Comparison of ENCODE assay signal across 22 cellular contexts in the genomic region with DNA sequence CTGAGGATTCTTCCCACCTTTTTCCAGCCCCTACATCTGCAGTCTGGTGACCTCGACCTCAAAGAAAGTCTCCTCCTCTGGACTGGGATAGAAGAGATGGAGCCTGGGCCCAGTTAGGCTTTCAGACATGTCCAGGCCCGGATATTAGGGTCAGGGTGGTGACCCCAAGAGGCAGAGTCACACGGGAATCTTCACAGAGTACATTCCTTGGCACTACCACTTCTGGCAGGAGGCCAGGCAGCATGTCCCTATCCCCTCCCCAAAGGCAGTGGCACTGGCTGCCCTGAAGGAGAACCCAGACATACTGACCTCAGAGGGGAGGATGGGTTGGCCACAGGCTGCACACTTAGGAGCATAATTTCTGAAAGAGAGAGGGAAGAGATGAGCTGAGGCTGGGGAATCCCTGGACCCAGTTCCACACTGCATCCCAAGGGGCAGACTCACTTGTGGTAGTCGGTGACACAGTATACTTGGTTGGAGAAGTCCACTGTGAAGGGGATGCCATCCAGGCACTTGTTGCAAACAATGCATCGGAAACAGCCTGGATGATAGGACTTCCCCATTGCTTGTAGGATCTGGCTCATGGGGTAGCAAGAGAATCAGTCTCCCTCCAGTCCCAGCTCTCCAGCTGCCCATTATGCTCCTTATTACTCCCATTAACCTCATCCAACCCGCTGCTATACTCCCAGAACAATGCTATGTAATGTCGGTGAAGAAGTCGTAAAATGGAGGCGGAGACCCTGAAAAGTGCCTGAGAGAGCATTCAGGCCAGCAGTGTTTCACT. TPM values are rescaled to one million over a fixed set of nuclear protein-coding genes. Genes with fewer than 3 reads are reported as not detected.
DNase-seq lines count a peak whose midpoint lies in the region; ATAC-seq and TF ChIP-seq lines count a peak whose summit lies in the region.
"Had no signal": no experiment of that assay in that cellular context is flagged by ENCODE, and none has a peak within 500 bp of the region (broad histone marks: within the 10 kb centered on the region; RNA-seq: fewer than 3 reads in every experiment).

No MANE protein-coding gene starts in this region.

- peaks cover 18% of the 10 kb centered on the region for H3K4me1 Mint-ChIP-seq in glutamatergic neuron (ENCODE audit: low read depth, unreplicated experiment)
- peaks cover 12% of the 10 kb centered on the region for H3K4me1 Mint-ChIP-seq in stimulated activated memory B cell treated with anti-CD40 and anti-IgM and Interleukin-4, amounts not matched to agents 10 μg/mL and 1 μg/mL and 100 μg/mL, for 72 hours

- H3K27me3 Mint-ChIP-seq in glutamatergic neuron (ENCODE audit: unreplicated experiment) = peaks cover 8% of the 10 kb centered on the region
- H3K27me3 Mint-ChIP-seq in stimulated activated memory B cell treated with anti-CD40 and anti-IgM and Interleukin-4, amounts not matched to agents 10 μg/mL and 1 μg/mL and 100 μg/mL, for 72 hours = peaks cover 19% of the 10 kb centered on the region

- CTCF ChIA-PET in RWPE1 (lab: Yijun Ruan, JAX) = no interaction called here

- H3K4me3 Mint-ChIP-seq in glutamatergic neuron (ENCODE audit: unreplicated experiment) = no peak overlapping the region
- H3K4me3 Mint-ChIP-seq in stimulated activated memory B cell treated with anti-CD40 and anti-IgM and Interleukin-4, amounts not matched to agents 10 μg/mL and 1 μg/mL and 100 μg/mL, for 72 hours = no peak overlapping the region
- H3K4me3 Mint-ChIP-seq: activated naive CD4-positive, alpha-beta T cell treated with anti-CD3 and anti-CD28 coated beads, Interleukin-2, amount 10 ng/mL, durations not matched to agents 7 days and 5 days; effector memory CD8-positive, alpha-beta T cell had no signal

- peak; percentile 7 for ATAC-seq in left ventricle myocardium superior
- ATAC-seq in HG03097 (IDR thresholded peaks at IDR 0.05; ENCODE audit: low FRiP score, unreplicated experiment) = no peak
- ATAC-seq in HG03159 (IDR thresholded peaks at IDR 0.05; ENCODE audit: unreplicated experiment) = no peak
- ATAC-seq in stimulated activated memory B cell treated with anti-CD40 and anti-IgM and Interleukin-4, amounts not matched to agents 10 μg/mL and 1 μg/mL and 100 μg/mL, for 72 hours = no peak
- ATAC-seq: effector memory CD8-positive, alpha-beta T cell had no signal

- no peak for TF ChIP-seq CTCF in RWPE1 (conservative IDR thresholded peaks at IDR 0.05; ENCODE audit: low read depth)
- TF ChIP-seq CTCF in glutamatergic neuron (IDR thresholded peaks at IDR 0.05; ENCODE audit: partially characterized antibody, unreplicated experiment) = no peak

- H3K36me3 Mint-ChIP-seq in glutamatergic neuron (ENCODE audit: unreplicated experiment) = no peaks in the 10 kb centered on the region
- no peaks in the 10 kb centered on the region for H3K36me3 Mint-ChIP-seq in stimulated activated memory B cell treated with anti-CD40 and anti-IgM and Interleukin-4, amounts not matched to agents 10 μg/mL and 1 μg/mL and 100 μg/mL, for 72 hours
- H3K36me3 Mint-ChIP-seq: activated naive CD4-positive, alpha-beta T cell treated with anti-CD3 and anti-CD28 coated beads, Interleukin-2, amount 10 ng/mL, durations not matched to agents 7 days and 5 days had no signal

- H3K27ac Mint-ChIP-seq in glutamatergic neuron (ENCODE audit: unreplicated experiment) = no peak overlapping the region
- H3K27ac Mint-ChIP-seq in stimulated activated memory B cell treated with anti-CD40 and anti-IgM and Interleukin-4, amounts not matched to agents 10 μg/mL and 1 μg/mL and 100 μg/mL, for 72 hours = no peak overlapping the region
- H3K27ac Mint-ChIP-seq: activated naive CD4-positive, alpha-beta T cell treated with anti-CD3 and anti-CD28 coated beads, Interleukin-2, amount 10 ng/mL, durations not matched to agents 7 days and 5 days; effector memory CD8-positive, alpha-beta T cell had no signal

- intact Hi-C loops in left ventricle myocardium superior (cut with micrococcal nuclease) = no loop called here
- intact Hi-C loops in posterior vena cava (cut with DNase I) = loop anchor here in 1 of 2 donors (5.0 kb wide), 1 partner anchor 37 kb away; no protein-coding TSS in a partner anchor

- H3K27ac ChIP-seq in RWPE1 = peak overlapping the region; percentile 99
- H3K27ac ChIP-seq: brain microvascular endothelial cell, foreskin keratinocyte, HL-60, ovary had no signal

- POLR2A ChIA-PET in RWPE1 (lab: Yijun Ruan, JAX; ENCODE audit: low non-redundant PET) = no interaction called here

- peaks cover 1% of the 10 kb centered on the region for H3K9me3 Mint-ChIP-seq in glutamatergic neuron (ENCODE audit: unreplicated experiment)
- no peaks in the 10 kb centered on the region for H3K9me3 Mint-ChIP-seq in stimulated activated memory B cell treated with anti-CD40 and anti-IgM and Interleukin-4, amounts not matched to agents 10 μg/mL and 1 μg/mL and 100 μg/mL, for 72 hours
- H3K9me3 Mint-ChIP-seq: activated naive CD4-positive, alpha-beta T cell treated with anti-CD3 and anti-CD28 coated beads, Interleukin-2, amount 10 ng/mL, durations not matched to agents 7 days and 5 days; effector memory CD8-positive, alpha-beta T cell had no signal

- DNase-seq in HCEC 1CT (peak; percentile 65), RWPE1 (ENCODE audit: low spot score) (no peak), left ventricle myocardium superior (peak; percentile 49), posterior vena cava (ENCODE audit: low spot score) (peak; percentile 60), glutamatergic neuron (no peak)
- DNase-seq: activated CD4-positive, alpha-beta T cell treated with anti-CD3 and anti-CD28 coated beads for 1 hour; activated naive CD4-positive, alpha-beta T cell treated with anti-CD3 and anti-CD28 coated beads, Interleukin-2, amount 10 ng/mL, durations not matched to agents 7 days and 5 days; brain microvascular endothelial cell; effector memory CD8-positive, alpha-beta T cell; foreskin keratinocyte; midbrain; NCI-H1694 treated with DMSO at 0.1 percent for 48 hours; NCI-H526; RPMI8226; spleen; stomach; T-helper 2 cell had no signal

RNA-seq across cellular contexts. Expression of gene AJUBA, which starts 7.6 kb away (rescaled TPM):
- total RNA-seq in left ventricle myocardium superior (12.4 TPM), posterior vena cava (1 to 10 TPM; 5.1 to 6.4 TPM), glutamatergic neuron (ENCODE audit: unreplicated experiment) (0.34 TPM)

RNA-seq across cellular contexts. Expression of gene HAUS4, which starts 17.8 kb away (rescaled TPM):
- total RNA-seq in left ventricle myocardium superior = 19.4 TPM
- total RNA-seq in posterior vena cava = 10 to 100 TPM; 18.0 to 29.2 TPM
- 9.7 TPM for total RNA-seq in glutamatergic neuron (ENCODE audit: unreplicated experiment)

RNA-seq across cellular contexts. Expression of gene C14orf93, which starts 35.2 kb away (rescaled TPM):
- total RNA-seq in left ventricle myocardium superior (6.2 TPM), posterior vena cava (1 to 10 TPM; 3.8 to 5.7 TPM), glutamatergic neuron (ENCODE audit: unreplicated experiment) (12.1 TPM)

RNA-seq across cellular contexts. Expression of gene PRMT5, which starts 45.5 kb away (rescaled TPM):
- total RNA-seq in left ventricle myocardium superior (56.6 TPM), posterior vena cava (10 to 100 TPM; 44.9 to 45.9 TPM), glutamatergic neuron (ENCODE audit: unreplicated experiment) (54.6 TPM)

RNA-seq across cellular contexts. Expression of gene RBM23, which starts 55.8 kb away (rescaled TPM):
- total RNA-seq in left ventricle myocardium superior = 52.5 TPM
- 10 to 100 TPM; 53.8 to 62.2 TPM for total RNA-seq in posterior vena cava
- total RNA-seq in glutamatergic neuron (ENCODE audit: unreplicated experiment) = 70.9 TPM

Comparison
In these comparisons a context has a peak if more than half of its experiments do, and no peak if none do; other contexts are left out.
1. DNase-seq: peak in HCEC 1CT (single experiment), left ventricle myocardium superior (single experiment) and posterior vena cava (single experiment); none in RWPE1 (single experiment) and glutamatergic neuron (single experiment).